Comparison of ENCODE assay signal across 9 cellular contexts in the genomic region with DNA sequence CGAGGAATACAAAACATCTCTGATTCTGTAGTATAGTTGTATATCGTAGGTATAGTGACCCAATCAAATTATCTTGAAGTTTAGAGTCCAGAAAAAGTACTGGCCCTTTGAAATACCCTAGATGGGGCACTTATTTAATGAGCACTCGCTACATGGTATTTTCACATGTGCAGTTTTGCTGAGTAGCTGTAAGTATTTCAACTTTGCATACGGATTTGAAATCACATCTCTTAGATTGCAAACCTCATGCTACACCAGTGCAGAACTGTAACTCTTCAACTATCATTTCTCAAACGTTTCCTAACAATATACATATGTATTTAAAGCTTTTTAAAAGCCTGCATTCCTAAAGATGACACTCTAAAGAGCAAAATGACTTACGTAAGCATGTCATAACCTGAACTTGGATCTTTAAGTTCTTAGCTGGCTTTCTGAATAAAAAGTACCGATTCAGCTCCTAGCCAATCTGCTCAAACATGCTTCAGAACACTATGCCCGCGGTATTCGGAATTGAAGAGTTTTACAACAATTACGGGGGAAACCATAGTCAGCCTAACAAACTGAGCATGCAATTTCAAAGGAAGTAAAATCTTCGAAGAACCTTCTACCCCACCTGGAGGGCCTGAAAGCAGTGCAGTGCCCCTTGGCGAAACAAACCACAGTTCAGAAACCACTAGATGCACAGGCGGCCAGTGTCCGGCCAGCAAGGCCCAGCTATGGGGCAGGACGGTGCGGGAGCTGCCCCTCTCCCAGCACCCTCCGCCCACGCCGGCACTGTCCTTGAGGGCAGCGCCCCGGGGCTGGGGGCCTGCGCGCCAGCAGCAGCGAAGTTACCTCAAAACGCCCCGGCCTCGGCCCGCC. TPM values are rescaled to one million over a fixed set of nuclear protein-coding genes. Genes with fewer than 3 reads are reported as not detected.
DNase-seq lines count a peak whose midpoint lies in the region; ATAC-seq, FAIRE-seq and TF ChIP-seq lines count a peak whose summit lies in the region.
"Had no signal": no experiment of that assay in that cellular context is flagged by ENCODE, and none has a peak within 500 bp of the region (broad histone marks: within the 10 kb centered on the region; RNA-seq: fewer than 3 reads in every experiment).

No MANE protein-coding gene starts in this region.

- H3K27ac ChIP-seq in OCI-LY3 (ENCODE audit: low read length) (peak overlapping the region; percentile 54), GM12878 (ENCODE audit: control insufficient read depth, insufficient read depth) (peak overlapping the region; percentile 88), iPS-20b (ENCODE audit: low read length) (no peak overlapping the region), small intestine (ENCODE audit: low read depth in 1 of 2, low read length in 1 of 2) (peak overlapping the region; percentile 84 to 95)

- peak overlapping the region; percentile 72 for H3K4me2 ChIP-seq in OCI-LY3 (ENCODE audit: low read length)
- peak overlapping the region; percentile 84 for H3K4me2 ChIP-seq in GM12878 (ENCODE audit: control insufficient read depth, insufficient read depth)

- no peak for TF ChIP-seq RAD21 in GM12878 (IDR thresholded peaks at IDR 0.05; ENCODE audit: insufficient read depth, low read depth, low read length)

- peak; percentile 73 for DNase-seq in NCI-H82 (lab: John Stamatoyannopoulos, UW)
- DNase-seq in NCI-H82 treated with DMSO at 0.1 percent for 48 hours (lab: John Stamatoyannopoulos, UW; ENCODE audit: unreplicated experiment): no peak
- DNase-seq in GM12878 (ENCODE audit: low read depth, low spot score): no peak
- peak; percentile 32 for DNase-seq in small intestine
- no peak for DNase-seq in midbrain (lab: John Stamatoyannopoulos, UW)

- peak overlapping the region; percentile 83 for H3K9ac ChIP-seq in OCI-LY3 (ENCODE audit: low read length)
- H3K9ac ChIP-seq in GM12878 (ENCODE audit: control insufficient read depth, insufficient read depth, low read length): peak overlapping the region; percentile 84
- peak overlapping the region; percentile 81 for H3K9ac ChIP-seq in iPS-20b (ENCODE audit: low read depth, low read length)

- in situ Hi-C loops in GM12878 (cut with MboI): no loop called here

- H3K27me3 ChIP-seq in OCI-LY3 (ENCODE audit: low read depth, low read length) (peaks cover 7% of the 10 kb centered on the region; the same call in 1 of the 2 replicates), GM12878 (replicated peaks in 1 of 2; ENCODE audit: control insufficient read depth in 2 of 2, insufficient read depth in 2 of 2, low read length in 1 of 2) (no peaks in the 10 kb centered on the region), iPS-20b (ENCODE audit: insufficient read depth, low read length) (peaks cover 5% of the 10 kb centered on the region; the same call in 1 of the 2 replicates), small intestine (ENCODE audit: control insufficient read depth in 2 of 2, insufficient read depth in 2 of 2, low read length in 2 of 2) (no peaks in the 10 kb centered on the region)

- RAD21 ChIA-PET in GM12878 (lab: Charles Lee; ENCODE audit: unreplicated experiment): interaction anchor here (0.6 to 1.1 kb wide), 2 partner anchors 93 to 589 kb away, joined by 3 read pairs; no protein-coding TSS in a partner anchor

- H3K4me3 ChIP-seq in OCI-LY3 (ENCODE audit: low read length) (peak overlapping the region; percentile 88), GM12878 (peak overlapping the region; percentile 93), iPS-20b (ENCODE audit: low read length) (peak overlapping the region; percentile 89), small intestine (ENCODE audit: low read depth in 1 of 2, low read length in 2 of 2) (peak overlapping the region; percentile 85)

- TSS peak; percentile 67 for BruUV-seq in GM12878 (replicated peaks; lab: Mats Ljungman, UMichigan)

- no peak for FAIRE-seq in GM12878 (lab: Jason Lieb, UNC)
- FAIRE-seq in small intestine (lab: Jason Lieb, UNC): no peak

- ATAC-seq in HG02840 (IDR thresholded peaks at IDR 0.05; ENCODE audit: low FRiP score, unreplicated experiment): peak; percentile 32
- ATAC-seq in GM12878: peak; percentile 59

- H3K79me2 ChIP-seq in OCI-LY3 (ENCODE audit: low read length): peaks cover 54% of the 10 kb centered on the region
- H3K79me2 ChIP-seq in GM12878 (ENCODE audit: control insufficient read depth, insufficient read depth, low read length): peaks cover 43% of the 10 kb centered on the region

- H3K4me1 ChIP-seq in OCI-LY3 (ENCODE audit: low read length) (peaks cover 7% of the 10 kb centered on the region), GM12878 (ENCODE audit: control insufficient read depth, insufficient read depth, low read length) (peaks cover 3% of the 10 kb centered on the region; the same call in 1 of the 2 replicates), iPS-20b (ENCODE audit: insufficient read depth, low read length) (no peaks in the 10 kb centered on the region), small intestine (ENCODE audit: control insufficient read depth in 2 of 2, insufficient read depth in 1 of 2, low read depth in 1 of 2, low read length in 1 of 2) (peaks cover 2 to 3% of the 10 kb centered on the region in 2 donors)

- H2AFZ ChIP-seq in OCI-LY3 (ENCODE audit: low read depth, low read length) (peak overlapping the region; percentile 2; the same call in 1 of the 2 replicates), GM12878 (ENCODE audit: control insufficient read depth, low read depth, low read length) (peak overlapping the region; percentile 85)

- TF ChIP-seq CTCF in OCI-LY3 (IDR thresholded peaks at IDR 0.05; ENCODE audit: low read depth, low read length): 0 out of 2 replicates have a peak, but pooled peaks have one; percentile 4
- no peak for TF ChIP-seq CTCF in GM12878 (IDR thresholded peaks at IDR 0.05 in 2 of 3, conservative IDR thresholded peaks at IDR 0.05 in 1 of 3; ENCODE audit: control insufficient read depth in 2 of 3, extremely low read depth in 1 of 3, insufficient read depth in 1 of 3, low read depth in 3 of 3, low read length in 3 of 3)

- SMC1A ChIA-PET in GM12878 (lab: Charles Lee; ENCODE audit: uncharacterized antibody, unreplicated experiment): interaction anchor here (0.7 to 2.1 kb wide), 6 partner anchors 9 to 84 kb away, joined by 3 to 7 read pairs (median 4); partner anchors contain the start of gene KMO

- TF ChIP-seq POLR2A in GM12878 (IDR thresholded peaks at IDR 0.05; ENCODE audit: low read depth, low read length): no peak

- H3K36me3 ChIP-seq in OCI-LY3 (replicated peaks; ENCODE audit: low read depth, low read length) (peaks cover 20% of the 10 kb centered on the region), GM12878 (ENCODE audit: control insufficient read depth in 2 of 2, insufficient read depth in 2 of 2, low read length in 1 of 2) (no peaks in the 10 kb centered on the region), iPS-20b (ENCODE audit: insufficient read depth, low read depth, low read length) (peaks cover 25% of the 10 kb centered on the region), small intestine (ENCODE audit: control insufficient read depth in 2 of 2, insufficient read depth in 2 of 2, low read length in 2 of 2) (peaks cover 0 to 2% of the 10 kb centered on the region in 2 donors)

- CTCF ChIA-PET in GM12878 (lab: Yijun Ruan, JAX): interaction anchor here (1.3 to 1.4 kb wide), 2 partner anchors 10 to 108 kb away, joined by 6 to 8 read pairs; no protein-coding TSS in a partner anchor

- no peak for TF ChIP-seq EP300 in GM12878 (IDR thresholded peaks at IDR 0.05; ENCODE audit: borderline replicate concordance in 1 of 2, control insufficient read depth in 1 of 2, low read depth in 2 of 2, low read length in 2 of 2)

- intact Hi-C loops in GM12878 (cut with micrococcal nuclease; ENCODE audit: unreplicated experiment): loop anchor here (1.0 kb wide), 1 partner anchor 11 kb away; no protein-coding TSS in a partner anchor

- H4K20me1 ChIP-seq in OCI-LY3 (ENCODE audit: insufficient read depth, low read length) (peaks cover 9% of the 10 kb centered on the region; the same call in 1 of the 2 replicates), GM12878 (ENCODE audit: control insufficient read depth, insufficient read depth) (no peaks in the 10 kb centered on the region)

- WGBS in GM12878 (ENCODE audit: insufficient coverage, insufficient replicate concordance, low lambda C conversion rate, missing lambda C conversion rate): 3% methylated on average over 17 of the region's 29 CpGs
- 2 to 6% (median 5%) methylated on average over 25 to 29 of the region's 29 CpGs for WGBS in small intestine, 3 donors

- H3K9me3 ChIP-seq in OCI-LY3 (ENCODE audit: insufficient read depth, low read length) (no peaks in the 10 kb centered on the region), GM12878 (replicated peaks; ENCODE audit: control insufficient read depth, insufficient read depth, low read length) (no peaks in the 10 kb centered on the region), iPS-20b (ENCODE audit: insufficient read depth, low read depth, low read length) (no peaks in the 10 kb centered on the region), small intestine (ENCODE audit: control insufficient read depth, low read depth) (no peaks in the 10 kb centered on the region)

- POLR2A ChIA-PET in GM12878 (lab: Charles Lee): no interaction called here

RNA-seq across cellular contexts. Expression of gene FH, which starts 0.9 kb away (rescaled TPM):
- 38.7 and 61.7 TPM in 2 replicates for total RNA-seq in GM12878 (2013; cell fraction: nucleolus; rRNA removed)
- total RNA-seq in GM12878 (2014; rRNA removed): 66.3 and 68.6 TPM in 2 replicates
- total RNA-seq in GM12878 (2014; rRNA removed; fragmentation: Illumina TruSeq; extraction: Trizol): 77.2 and 77.8 TPM in 2 replicates
- total RNA-seq in GM12878 (2021): 75.6 and 78.1 TPM in 2 replicates
- 71.7 TPM for polyA plus RNA-seq in GM12878 (2011; ENCODE audit: low read depth)
- 74.6 and 84.9 TPM in 2 replicates for polyA plus RNA-seq in GM12878 (2011; rRNA removed)
- polyA plus RNA-seq in GM12878 (2011; cell fraction: cytosol; rRNA removed): 44.5 and 50.5 TPM in 2 replicates
- polyA plus RNA-seq in GM12878 (2011; cell fraction: nucleus; rRNA removed): 51.6 and 69.9 TPM in 2 replicates
- polyA plus RNA-seq in GM12878 (2012): 57.1 and 76.8 TPM in 2 replicates
- polyA plus RNA-seq in GM12878 (2014; fragmentation: Illumina TruSeq; extraction: Trizol): 75.3 and 83.4 TPM in 2 replicates
- polyA plus RNA-seq in GM12878 (2014; fragmentation: Nextera tagmentation; extraction: Ambion mirVana): 10 to 100 TPM; 44.7 to 57.5 TPM
- polyA plus RNA-seq in GM12878 (2014; rRNA removed): 72.9 and 82.5 TPM in 2 replicates
- 100 to 1,000 TPM; 119 to 124 TPM for polyA plus RNA-seq in GM12878 (2016; fragmentation: Nextera tagmentation; extraction: Ambion mirVana)
- polyA minus RNA-seq in GM12878 (2011; rRNA and poly(A)+ RNA removed): 55.6 and 77.6 TPM in 2 replicates
- polyA minus RNA-seq in GM12878 (2011; cell fraction: cytosol; rRNA and poly(A)+ RNA removed): 21.5 and 22.8 TPM in 2 replicates
- polyA minus RNA-seq in GM12878 (2011; cell fraction: nucleus; rRNA and poly(A)+ RNA removed): 15.5 and 27.2 TPM in 2 replicates
- 100 to 1,000 TPM in 1 of 3 donors, 10 to 100 TPM in 2; 72.4 to 108 (median 84.6) TPM for polyA plus RNA-seq in small intestine

RNA-seq across cellular contexts. Expression of gene KMO, which starts 13.5 kb away (rescaled TPM):
- total RNA-seq in GM12878 (2013; cell fraction: nucleolus; rRNA removed): 0.93 and 5.8 TPM in 2 replicates
- total RNA-seq in GM12878 (2014; rRNA removed): 1.6 and 2.8 TPM in 2 replicates
- total RNA-seq in GM12878 (2014; rRNA removed; fragmentation: Illumina TruSeq; extraction: Trizol): 1.1 and 1.5 TPM in 2 replicates
- total RNA-seq in GM12878 (2021): 1.2 and 2.4 TPM in 2 replicates
- 6.9 TPM for polyA plus RNA-seq in GM12878 (2011; ENCODE audit: low read depth)
- 0.50 and 0.68 TPM in 2 replicates for polyA plus RNA-seq in GM12878 (2011; rRNA removed)
- 0.13 and 0.35 TPM in 2 replicates for polyA plus RNA-seq in GM12878 (2011; cell fraction: cytosol; rRNA removed)
- polyA plus RNA-seq in GM12878 (2011; cell fraction: nucleus; rRNA removed): 0.75 and 0.76 TPM in 2 replicates
- polyA plus RNA-seq in GM12878 (2012): 7.0 and 7.2 TPM in 2 replicates
- 1.9 and 3.0 TPM in 2 replicates for polyA plus RNA-seq in GM12878 (2014; fragmentation: Illumina TruSeq; extraction: Trizol)
- polyA plus RNA-seq in GM12878 (2014; fragmentation: Nextera tagmentation; extraction: Ambion mirVana): 1 to 10 TPM; 4.4 to 5.9 TPM
- 1.3 and 2.7 TPM in 2 replicates for polyA plus RNA-seq in GM12878 (2014; rRNA removed)
- polyA plus RNA-seq in GM12878 (2016; fragmentation: Nextera tagmentation; extraction: Ambion mirVana): 1 to 10 TPM; 1.4 to 2.2 TPM
- polyA minus RNA-seq in GM12878 (2011; rRNA and poly(A)+ RNA removed): 0.51 and 0.82 TPM in 2 replicates
- not detected in 2 replicates for polyA minus RNA-seq in GM12878 (2011; cell fraction: cytosol; rRNA and poly(A)+ RNA removed)
- 0.29 and 0.36 TPM in 2 replicates for polyA minus RNA-seq in GM12878 (2011; cell fraction: nucleus; rRNA and poly(A)+ RNA removed)
- 1 to 10 TPM in 1 of 3 donors, under 1 TPM in 2; 0.45 to 3.2 (median 0.76) TPM for polyA plus RNA-seq in small intestine
- total RNA-seq: glomerular endothelial cell had no signal

Comparison
In these comparisons a context has a peak if more than half of its experiments do, and no peak if none do; other contexts are left out.
1. DNase-seq: peak in NCI-H82 (single experiment) and small intestine (single experiment); none in NCI-H82 treated with DMSO at 0.1 percent for 48 hours (single experiment), GM12878 (single experiment) and midbrain (single experiment).
2. Peak in every context shown above with its lines, with median percentiles within 50 percentile points of each other: H3K4me3 ChIP-seq and H3K9ac ChIP-seq.